In the genomic region with DNA sequence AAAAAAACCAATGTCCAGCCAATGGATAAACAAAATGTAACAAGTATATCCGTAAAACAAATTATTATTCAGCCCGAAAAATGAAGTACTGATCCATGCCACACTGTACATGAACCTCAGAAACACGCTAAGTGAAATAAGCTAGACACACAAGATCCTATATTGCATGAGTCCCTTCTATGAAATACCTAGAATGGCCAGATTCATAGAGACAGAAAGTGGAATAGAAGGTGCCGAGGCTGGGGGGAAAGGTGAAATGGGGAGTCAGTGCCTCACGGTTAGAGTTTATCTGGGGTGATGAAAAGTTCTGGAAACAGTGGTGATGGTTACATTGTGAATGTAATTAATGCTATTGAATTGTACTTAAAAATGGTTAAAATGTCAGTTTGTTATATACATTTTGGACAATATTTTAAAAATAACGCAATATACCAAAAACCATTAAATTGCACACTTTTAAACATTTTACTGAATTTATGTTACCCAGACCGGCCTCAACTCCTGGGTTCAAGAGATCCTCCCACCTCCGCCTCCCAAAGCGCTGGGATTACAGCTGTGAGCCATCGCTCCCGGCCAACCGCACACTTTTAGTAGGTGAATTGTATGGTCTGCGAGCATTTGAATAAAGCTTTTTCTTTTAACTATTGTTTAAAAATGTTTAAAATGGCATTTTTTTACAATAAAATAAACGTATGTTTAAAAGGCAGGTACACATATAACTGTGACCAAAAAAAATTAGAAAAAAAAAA, we compare ENCODE assay signal across 8 cellular contexts. TPM values are rescaled to one million over a fixed set of nuclear protein-coding genes. Genes with fewer than 3 reads are reported as not detected.
A peak's percentile ranks its signal among the peaks of the same experiment; 100 is the strongest.
DNase-seq lines count a peak whose midpoint lies in the region; ATAC-seq and TF ChIP-seq lines count a peak whose summit lies in the region.

No MANE protein-coding gene starts in this region.

- H3K79me2 ChIP-seq in OCI-LY1 (ENCODE audit: insufficient read depth, low read length) = peaks cover 68% of the 10 kb centered on the region

- peaks cover 58% of the 10 kb centered on the region for H3K36me3 ChIP-seq in OCI-LY1 (ENCODE audit: insufficient read depth, low read length)

- H3K4me1 ChIP-seq in OCI-LY1 (ENCODE audit: insufficient read depth, low read length, severe bottlenecking) = peaks cover 18% of the 10 kb centered on the region

- H3K9me3 Mint-ChIP-seq in activated CD4-positive, alpha-beta T cell treated with anti-CD3 and anti-CD28 coated beads for 36 hours (ENCODE audit: low read depth) = peaks cover 4% of the 10 kb centered on the region
- no peaks in the 10 kb centered on the region for H3K9me3 Mint-ChIP-seq in nephron

- POLR2A ChIA-PET in activated CD4-positive, alpha-beta T cell treated with anti-CD3 and anti-CD28 coated beads for 36 hours (lab: Charles Lee) = interaction anchor here (0.7 to 0.8 kb wide), 4 partner anchors 44 to 391 kb away, joined by 3 to 4 read pairs (median 3); no protein-coding TSS in a partner anchor

- no peaks in the 10 kb centered on the region for H3F3A ChIP-seq in OCI-LY1 (ENCODE audit: insufficient read depth, low read length)

- peaks cover 31% of the 10 kb centered on the region for H3K36me3 Mint-ChIP-seq in activated CD4-positive, alpha-beta T cell treated with anti-CD3 and anti-CD28 coated beads for 36 hours (ENCODE audit: low read depth)
- H3K36me3 Mint-ChIP-seq in nephron (ENCODE audit: low read depth) = peaks cover 12% of the 10 kb centered on the region

- no peaks in the 10 kb centered on the region for H3K27me3 ChIP-seq in OCI-LY1 (ENCODE audit: insufficient read depth, low read length)

- H3K4me3 Mint-ChIP-seq in activated CD4-positive, alpha-beta T cell treated with anti-CD3 and anti-CD28 coated beads for 36 hours = peak overlapping the region; percentile 96
- H3K4me3 Mint-ChIP-seq in nephron = peak overlapping the region; percentile 99

- H3K9ac ChIP-seq in OCI-LY1 (ENCODE audit: low read length) = peak overlapping the region; percentile 95

- peak; percentile 46 for ATAC-seq in activated CD4-positive, alpha-beta T cell treated with anti-CD3 and anti-CD28 coated beads for 36 hours
- ATAC-seq in GM18511 (IDR thresholded peaks at IDR 0.05; ENCODE audit: unreplicated experiment) = no peak

- peak overlapping the region; percentile 89 for H3K4me2 ChIP-seq in OCI-LY1 (ENCODE audit: low read length)

- H3K27ac ChIP-seq in OCI-LY1 (ENCODE audit: low read depth, low read length, poor library complexity, severe bottlenecking) = peak overlapping the region; percentile 83

- H3K27ac Mint-ChIP-seq in activated CD4-positive, alpha-beta T cell treated with anti-CD3 and anti-CD28 coated beads for 36 hours = peak overlapping the region; percentile 97
- peak overlapping the region; percentile 82 to 98 (median 85) for H3K27ac Mint-ChIP-seq in nephron

- peak; percentile 64 for DNase-seq in activated CD4-positive, alpha-beta T cell treated with anti-CD3 and anti-CD28 coated beads for 36 hours
- no peak for DNase-seq in activated CD4-positive, alpha-beta T cell treated with anti-CD3 and anti-CD28 coated beads for 1 hour
- peak; percentile 38 for DNase-seq in dermis blood vessel endothelial cell
- no peak for DNase-seq in C1 segment of cervical spinal cord (lab: John Stamatoyannopoulos, UW)
- no peak for DNase-seq in NCI-H2196 (lab: John Stamatoyannopoulos, UW; ENCODE audit: unreplicated experiment)

- peak overlapping the region; percentile 86 for H3K4me3 ChIP-seq in OCI-LY1 (ENCODE audit: low read depth, low read length, poor library complexity, severe bottlenecking)

- CTCF ChIA-PET in activated CD4-positive, alpha-beta T cell treated with anti-CD3 and anti-CD28 coated beads for 36 hours (lab: Charles Lee) = interaction anchor here (0.6 to 3.1 kb wide), 6 partner anchors 15 to 183 kb away, joined by 3 to 10 read pairs (median 4); no protein-coding TSS in a partner anchor

- no peak for TF ChIP-seq CTCF in OCI-LY1 (IDR thresholded peaks at IDR 0.05; ENCODE audit: low read length)
- TF ChIP-seq CTCF in nephron (IDR thresholded peaks at IDR 0.05; ENCODE audit: unreplicated experiment in 3 of 3) = no peak

- intact Hi-C loops in activated CD4-positive, alpha-beta T cell treated with anti-CD3 and anti-CD28 coated beads for 36 hours (cut with DNase I, micrococcal nuclease) = loop anchor here (2.0 to 5.0 kb wide), 7 partner anchors 27 to 959 kb away; partner anchors contain the start of genes NRROS (in 1 of the 2), PPP1R2 (in 1 of the 2) and UBXN7 (in 1 of the 2)

- no peaks in the 10 kb centered on the region for H3K27me3 Mint-ChIP-seq in activated CD4-positive, alpha-beta T cell treated with anti-CD3 and anti-CD28 coated beads for 36 hours
- H3K27me3 Mint-ChIP-seq in nephron (ENCODE audit: low read depth) = no peaks in the 10 kb centered on the region

- no peaks in the 10 kb centered on the region; the same call in 1 of the 2 replicates for H4K20me1 ChIP-seq in OCI-LY1 (ENCODE audit: insufficient read depth, low read length)

- no peak overlapping the region for H2AFZ ChIP-seq in OCI-LY1 (ENCODE audit: low read length)

- H3K9me2 ChIP-seq in OCI-LY1 (ENCODE audit: low read depth, low read length) = no peaks in the 10 kb centered on the region

- peaks cover 29% of the 10 kb centered on the region for H3K4me1 Mint-ChIP-seq in activated CD4-positive, alpha-beta T cell treated with anti-CD3 and anti-CD28 coated beads for 36 hours
- peaks cover 27% of the 10 kb centered on the region for H3K4me1 Mint-ChIP-seq in nephron

- peaks cover 18% of the 10 kb centered on the region for H3K9me3 ChIP-seq in OCI-LY1 (ENCODE audit: low read length)

RNA-seq across cellular contexts. Expression of gene RNF168, which starts 2.1 kb away (rescaled TPM):
- 10 to 100 TPM; 20.8 to 21.8 TPM for total RNA-seq in activated CD4-positive, alpha-beta T cell treated with anti-CD3 and anti-CD28 coated beads for 36 hours
- total RNA-seq in dermis blood vessel endothelial cell = 23.5 TPM in 2 replicates

RNA-seq across cellular contexts. Expression of gene SMCO1, which starts 13.7 kb away (rescaled TPM):
- not detected for total RNA-seq in activated CD4-positive, alpha-beta T cell treated with anti-CD3 and anti-CD28 coated beads for 36 hours
- not detected in 2 replicates for total RNA-seq in dermis blood vessel endothelial cell

Comparison
In these comparisons a context has a peak if more than half of its experiments do, and no peak if none do; other contexts are left out.
1. DNase-seq: peak in activated CD4-positive, alpha-beta T cell treated with anti-CD3 and anti-CD28 coated beads for 36 hours (single experiment) and dermis blood vessel endothelial cell (single experiment); none in activated CD4-positive, alpha-beta T cell treated with anti-CD3 and anti-CD28 coated beads for 1 hour (single experiment), C1 segment of cervical spinal cord (0 of 14) and NCI-H2196 (single experiment).